In the genomic region with DNA sequence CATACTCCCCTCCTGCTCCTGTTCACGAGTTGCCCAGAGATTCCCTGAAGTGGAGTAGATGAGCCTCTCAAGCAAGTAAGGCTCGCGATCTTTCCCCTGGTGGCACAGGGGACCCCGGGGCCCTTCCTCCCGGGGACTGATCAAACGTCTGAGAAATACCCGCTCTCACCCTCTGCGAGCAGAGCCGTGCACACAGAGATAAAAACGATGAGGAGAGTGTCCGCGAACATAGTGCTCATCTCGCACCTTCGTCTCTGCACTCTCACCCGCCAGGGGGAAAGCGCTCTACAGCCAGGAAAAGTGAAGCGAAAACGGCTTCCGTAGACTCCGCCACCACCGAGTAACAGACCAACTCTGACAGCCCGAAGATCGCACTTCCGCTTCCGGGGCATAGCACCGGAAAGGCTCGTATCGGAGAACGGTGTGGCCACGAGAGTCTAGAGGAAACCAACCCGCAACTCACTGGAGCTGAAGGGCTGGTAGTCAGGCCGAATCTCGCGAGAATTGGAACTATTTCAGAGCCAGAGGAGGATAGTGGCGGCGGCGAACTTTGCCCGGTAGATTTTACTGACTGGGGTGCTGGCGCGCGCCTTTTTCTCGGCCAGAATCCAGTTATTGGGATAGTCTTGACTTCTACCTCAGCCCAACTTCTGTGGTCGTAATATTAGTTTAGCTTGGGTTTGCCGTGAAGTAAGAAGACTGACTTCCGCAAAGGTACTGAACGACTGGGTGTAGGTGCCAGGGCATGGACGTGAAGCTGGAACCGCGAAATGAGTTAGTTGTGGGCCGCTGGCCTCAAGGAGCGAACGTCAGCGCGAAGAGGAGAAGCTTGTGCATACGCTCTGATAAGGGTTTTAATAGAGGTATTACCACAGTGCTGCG, we compare ENCODE assay signal across 1 cellular context.
A peak's percentile ranks its signal among the peaks of the same experiment; 100 is the strongest.
TF ChIP-seq lines count a peak whose summit lies in the region.

A gene with protein sequence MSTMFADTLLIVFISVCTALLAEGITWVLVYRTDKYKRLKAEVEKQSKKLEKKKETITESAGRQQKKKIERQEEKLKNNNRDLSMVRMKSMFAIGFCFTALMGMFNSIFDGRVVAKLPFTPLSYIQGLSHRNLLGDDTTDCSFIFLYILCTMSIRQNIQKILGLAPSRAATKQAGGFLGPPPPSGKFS (minus strand): TSS at position 356 of the 882 bp plus-strand sequence. CDS start 117 bp downstream, at position 239.

TF ChIP-seq in HepG2, 621 proteins besides CTCF, POLR2A, EP300 and RAD21 (continued from another document and continues in another):
- TF ChIP-seq, protein P1, sequence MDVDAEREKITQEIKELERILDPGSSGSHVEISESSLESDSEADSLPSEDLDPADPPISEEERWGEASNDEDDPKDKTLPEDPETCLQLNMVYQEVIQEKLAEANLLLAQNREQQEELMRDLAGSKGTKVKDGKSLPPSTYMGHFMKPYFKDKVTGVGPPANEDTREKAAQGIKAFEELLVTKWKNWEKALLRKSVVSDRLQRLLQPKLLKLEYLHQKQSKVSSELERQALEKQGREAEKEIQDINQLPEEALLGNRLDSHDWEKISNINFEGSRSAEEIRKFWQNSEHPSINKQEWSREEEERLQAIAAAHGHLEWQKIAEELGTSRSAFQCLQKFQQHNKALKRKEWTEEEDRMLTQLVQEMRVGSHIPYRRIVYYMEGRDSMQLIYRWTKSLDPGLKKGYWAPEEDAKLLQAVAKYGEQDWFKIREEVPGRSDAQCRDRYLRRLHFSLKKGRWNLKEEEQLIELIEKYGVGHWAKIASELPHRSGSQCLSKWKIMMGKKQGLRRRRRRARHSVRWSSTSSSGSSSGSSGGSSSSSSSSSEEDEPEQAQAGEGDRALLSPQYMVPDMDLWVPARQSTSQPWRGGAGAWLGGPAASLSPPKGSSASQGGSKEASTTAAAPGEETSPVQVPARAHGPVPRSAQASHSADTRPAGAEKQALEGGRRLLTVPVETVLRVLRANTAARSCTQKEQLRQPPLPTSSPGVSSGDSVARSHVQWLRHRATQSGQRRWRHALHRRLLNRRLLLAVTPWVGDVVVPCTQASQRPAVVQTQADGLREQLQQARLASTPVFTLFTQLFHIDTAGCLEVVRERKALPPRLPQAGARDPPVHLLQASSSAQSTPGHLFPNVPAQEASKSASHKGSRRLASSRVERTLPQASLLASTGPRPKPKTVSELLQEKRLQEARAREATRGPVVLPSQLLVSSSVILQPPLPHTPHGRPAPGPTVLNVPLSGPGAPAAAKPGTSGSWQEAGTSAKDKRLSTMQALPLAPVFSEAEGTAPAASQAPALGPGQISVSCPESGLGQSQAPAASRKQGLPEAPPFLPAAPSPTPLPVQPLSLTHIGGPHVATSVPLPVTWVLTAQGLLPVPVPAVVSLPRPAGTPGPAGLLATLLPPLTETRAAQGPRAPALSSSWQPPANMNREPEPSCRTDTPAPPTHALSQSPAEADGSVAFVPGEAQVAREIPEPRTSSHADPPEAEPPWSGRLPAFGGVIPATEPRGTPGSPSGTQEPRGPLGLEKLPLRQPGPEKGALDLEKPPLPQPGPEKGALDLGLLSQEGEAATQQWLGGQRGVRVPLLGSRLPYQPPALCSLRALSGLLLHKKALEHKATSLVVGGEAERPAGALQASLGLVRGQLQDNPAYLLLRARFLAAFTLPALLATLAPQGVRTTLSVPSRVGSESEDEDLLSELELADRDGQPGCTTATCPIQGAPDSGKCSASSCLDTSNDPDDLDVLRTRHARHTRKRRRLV (CRISPR knock-in tag; IDR thresholded peaks at IDR 0.05), result no peak
- TF ChIP-seq SRSF1 (optimal IDR thresholded peaks at IDR 0.05; ENCODE audit: low read depth, low read length), result peak; percentile 68
- no peak for TF ChIP-seq PTBP1 (IDR thresholded peaks at IDR 0.05; ENCODE audit: low read depth, low read length, poor library complexity, severe bottlenecking)
- no peak for TF ChIP-seq ZFP36 (IDR thresholded peaks at IDR 0.05; ENCODE audit: borderline replicate concordance, low read depth, low read length, partially characterized antibody)
- TF ChIP-seq, protein P2, sequence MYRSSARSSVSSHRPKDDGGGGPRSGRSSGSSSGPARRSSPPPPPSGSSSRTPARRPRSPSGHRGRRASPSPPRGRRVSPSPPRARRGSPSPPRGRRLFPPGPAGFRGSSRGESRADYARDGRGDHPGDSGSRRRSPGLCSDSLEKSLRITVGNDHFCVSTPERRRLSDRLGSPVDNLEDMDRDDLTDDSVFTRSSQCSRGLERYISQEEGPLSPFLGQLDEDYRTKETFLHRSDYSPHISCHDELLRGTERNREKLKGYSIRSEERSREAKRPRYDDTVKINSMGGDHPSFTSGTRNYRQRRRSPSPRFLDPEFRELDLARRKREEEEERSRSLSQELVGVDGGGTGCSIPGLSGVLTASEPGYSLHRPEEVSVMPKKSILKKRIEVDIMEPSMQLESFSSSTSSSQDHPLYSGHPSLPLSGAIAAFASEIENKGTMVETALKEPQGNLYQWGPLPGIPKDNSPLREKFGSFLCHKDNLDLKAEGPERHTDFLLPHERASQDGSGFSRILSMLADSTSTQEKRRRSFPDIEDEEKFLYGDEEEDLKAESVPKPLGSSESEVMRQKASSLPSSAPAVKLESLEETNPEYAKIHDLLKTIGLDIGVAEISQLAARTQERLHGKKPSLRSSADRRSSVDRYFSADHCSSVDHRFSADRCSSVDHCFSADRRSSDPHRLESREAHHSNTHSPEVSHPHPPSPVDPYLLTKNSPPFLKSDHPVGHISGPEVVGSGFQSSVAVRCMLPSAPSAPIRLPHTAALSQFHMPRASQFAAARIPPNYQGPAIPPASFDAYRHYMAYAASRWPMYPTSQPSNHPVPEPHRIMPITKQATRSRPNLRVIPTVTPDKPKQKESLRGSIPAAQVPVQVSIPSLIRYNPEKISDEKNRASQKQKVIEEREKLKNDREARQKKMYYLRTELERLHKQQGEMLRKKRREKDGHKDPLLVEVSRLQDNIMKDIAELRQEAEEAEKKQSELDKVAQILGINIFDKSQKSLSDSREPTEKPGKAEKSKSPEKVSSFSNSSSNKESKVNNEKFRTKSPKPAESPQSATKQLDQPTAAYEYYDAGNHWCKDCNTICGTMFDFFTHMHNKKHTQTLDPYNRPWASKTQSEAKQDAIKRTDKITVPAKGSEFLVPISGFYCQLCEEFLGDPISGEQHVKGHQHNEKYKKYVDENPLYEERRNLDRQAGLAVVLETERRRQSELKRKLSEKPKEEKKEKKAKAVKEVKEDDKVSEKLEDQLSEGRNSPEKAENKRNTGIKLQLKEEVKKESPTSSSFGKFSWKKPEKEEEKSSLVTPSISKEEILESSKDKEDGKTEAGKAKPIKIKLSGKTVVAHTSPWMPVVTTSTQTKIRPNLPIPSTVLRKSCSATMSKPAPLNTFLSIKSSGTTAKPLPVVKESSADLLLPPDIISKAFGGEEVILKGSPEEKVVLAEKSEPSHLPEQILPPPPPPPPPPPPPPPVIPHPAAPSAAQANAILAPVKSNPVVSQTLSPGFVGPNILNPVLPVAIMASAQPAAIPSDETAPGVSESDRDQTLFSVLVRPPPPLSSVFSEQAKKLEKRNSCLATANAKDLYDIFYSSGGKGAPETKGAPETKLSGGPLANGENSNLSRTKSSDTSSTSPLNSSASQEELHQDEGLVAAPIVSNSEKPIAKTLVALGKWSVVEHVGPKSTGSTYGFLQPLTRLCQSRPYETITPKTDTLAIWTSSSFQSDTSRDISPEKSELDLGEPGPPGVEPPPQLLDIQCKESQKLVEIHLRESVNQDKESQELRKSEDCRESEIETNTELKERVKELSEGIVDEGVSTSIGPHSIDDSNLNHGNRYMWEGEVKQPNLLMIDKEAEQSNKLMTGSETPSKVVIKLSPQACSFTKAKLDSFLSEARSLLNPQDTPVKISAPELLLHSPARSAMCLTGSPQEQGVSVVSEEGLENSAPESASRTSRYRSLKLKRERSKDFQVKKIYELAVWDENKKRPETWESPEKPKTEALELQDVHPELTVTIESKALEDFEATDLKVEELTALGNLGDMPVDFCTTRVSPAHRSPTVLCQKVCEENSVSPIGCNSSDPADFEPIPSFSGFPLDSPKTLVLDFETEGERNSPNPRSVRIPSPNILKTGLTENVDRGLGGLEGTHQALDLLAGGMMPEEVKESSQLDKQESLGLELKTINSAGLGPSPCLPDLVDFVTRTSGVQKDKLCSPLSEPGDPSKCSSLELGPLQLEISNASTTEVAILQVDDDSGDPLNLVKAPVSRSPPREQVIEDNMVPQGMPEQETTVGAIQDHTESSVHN (CRISPR knock-in tag; IDR thresholded peaks at IDR 0.05), result no peak
- TF ChIP-seq ZNF761 (CRISPR knock-in tag; conservative IDR thresholded peaks at IDR 0.05), result no peak; the same call in 1 of the 2 replicates
- peak; percentile 89 for TF ChIP-seq KDM5A (IDR thresholded peaks at IDR 0.05; ENCODE audit: borderline replicate concordance, low read length)
- TF ChIP-seq, protein P3, sequence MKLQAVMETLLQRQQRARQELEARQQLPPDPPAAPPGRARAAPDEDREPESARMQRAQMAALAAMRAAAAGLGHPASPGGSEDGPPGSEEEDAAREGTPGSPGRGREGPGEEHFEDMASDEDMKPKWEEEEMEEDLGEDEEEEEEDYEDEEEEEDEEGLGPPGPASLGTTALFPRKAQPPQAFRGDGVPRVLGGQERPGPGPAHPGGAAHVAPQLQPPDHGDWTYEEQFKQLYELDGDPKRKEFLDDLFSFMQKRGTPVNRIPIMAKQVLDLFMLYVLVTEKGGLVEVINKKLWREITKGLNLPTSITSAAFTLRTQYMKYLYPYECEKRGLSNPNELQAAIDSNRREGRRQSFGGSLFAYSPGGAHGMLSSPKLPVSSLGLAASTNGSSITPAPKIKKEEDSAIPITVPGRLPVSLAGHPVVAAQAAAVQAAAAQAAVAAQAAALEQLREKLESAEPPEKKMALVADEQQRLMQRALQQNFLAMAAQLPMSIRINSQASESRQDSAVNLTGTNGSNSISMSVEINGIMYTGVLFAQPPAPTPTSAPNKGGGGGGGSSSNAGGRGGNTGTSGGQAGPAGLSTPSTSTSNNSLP (IDR thresholded peaks at IDR 0.05; ENCODE audit: low read depth, low read length), result no peak
- no peak for TF ChIP-seq ATM (IDR thresholded peaks at IDR 0.05; ENCODE audit: borderline replicate concordance)
- peak; percentile 20; the same call in 1 of the 2 replicates for TF ChIP-seq STAT5B (CRISPR knock-in tag; IDR thresholded peaks at IDR 0.05)
- TF ChIP-seq XRCC5 (optimal IDR thresholded peaks at IDR 0.05; ENCODE audit: low read length), result peak; percentile 21
- TF ChIP-seq, protein P4, sequence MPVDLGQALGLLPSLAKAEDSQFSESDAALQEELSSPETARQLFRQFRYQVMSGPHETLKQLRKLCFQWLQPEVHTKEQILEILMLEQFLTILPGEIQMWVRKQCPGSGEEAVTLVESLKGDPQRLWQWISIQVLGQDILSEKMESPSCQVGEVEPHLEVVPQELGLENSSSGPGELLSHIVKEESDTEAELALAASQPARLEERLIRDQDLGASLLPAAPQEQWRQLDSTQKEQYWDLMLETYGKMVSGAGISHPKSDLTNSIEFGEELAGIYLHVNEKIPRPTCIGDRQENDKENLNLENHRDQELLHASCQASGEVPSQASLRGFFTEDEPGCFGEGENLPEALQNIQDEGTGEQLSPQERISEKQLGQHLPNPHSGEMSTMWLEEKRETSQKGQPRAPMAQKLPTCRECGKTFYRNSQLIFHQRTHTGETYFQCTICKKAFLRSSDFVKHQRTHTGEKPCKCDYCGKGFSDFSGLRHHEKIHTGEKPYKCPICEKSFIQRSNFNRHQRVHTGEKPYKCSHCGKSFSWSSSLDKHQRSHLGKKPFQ (CRISPR knock-in tag; IDR thresholded peaks at IDR 0.05; ENCODE audit: insufficient replicate concordance), result no peak
- TF ChIP-seq, protein P5, sequence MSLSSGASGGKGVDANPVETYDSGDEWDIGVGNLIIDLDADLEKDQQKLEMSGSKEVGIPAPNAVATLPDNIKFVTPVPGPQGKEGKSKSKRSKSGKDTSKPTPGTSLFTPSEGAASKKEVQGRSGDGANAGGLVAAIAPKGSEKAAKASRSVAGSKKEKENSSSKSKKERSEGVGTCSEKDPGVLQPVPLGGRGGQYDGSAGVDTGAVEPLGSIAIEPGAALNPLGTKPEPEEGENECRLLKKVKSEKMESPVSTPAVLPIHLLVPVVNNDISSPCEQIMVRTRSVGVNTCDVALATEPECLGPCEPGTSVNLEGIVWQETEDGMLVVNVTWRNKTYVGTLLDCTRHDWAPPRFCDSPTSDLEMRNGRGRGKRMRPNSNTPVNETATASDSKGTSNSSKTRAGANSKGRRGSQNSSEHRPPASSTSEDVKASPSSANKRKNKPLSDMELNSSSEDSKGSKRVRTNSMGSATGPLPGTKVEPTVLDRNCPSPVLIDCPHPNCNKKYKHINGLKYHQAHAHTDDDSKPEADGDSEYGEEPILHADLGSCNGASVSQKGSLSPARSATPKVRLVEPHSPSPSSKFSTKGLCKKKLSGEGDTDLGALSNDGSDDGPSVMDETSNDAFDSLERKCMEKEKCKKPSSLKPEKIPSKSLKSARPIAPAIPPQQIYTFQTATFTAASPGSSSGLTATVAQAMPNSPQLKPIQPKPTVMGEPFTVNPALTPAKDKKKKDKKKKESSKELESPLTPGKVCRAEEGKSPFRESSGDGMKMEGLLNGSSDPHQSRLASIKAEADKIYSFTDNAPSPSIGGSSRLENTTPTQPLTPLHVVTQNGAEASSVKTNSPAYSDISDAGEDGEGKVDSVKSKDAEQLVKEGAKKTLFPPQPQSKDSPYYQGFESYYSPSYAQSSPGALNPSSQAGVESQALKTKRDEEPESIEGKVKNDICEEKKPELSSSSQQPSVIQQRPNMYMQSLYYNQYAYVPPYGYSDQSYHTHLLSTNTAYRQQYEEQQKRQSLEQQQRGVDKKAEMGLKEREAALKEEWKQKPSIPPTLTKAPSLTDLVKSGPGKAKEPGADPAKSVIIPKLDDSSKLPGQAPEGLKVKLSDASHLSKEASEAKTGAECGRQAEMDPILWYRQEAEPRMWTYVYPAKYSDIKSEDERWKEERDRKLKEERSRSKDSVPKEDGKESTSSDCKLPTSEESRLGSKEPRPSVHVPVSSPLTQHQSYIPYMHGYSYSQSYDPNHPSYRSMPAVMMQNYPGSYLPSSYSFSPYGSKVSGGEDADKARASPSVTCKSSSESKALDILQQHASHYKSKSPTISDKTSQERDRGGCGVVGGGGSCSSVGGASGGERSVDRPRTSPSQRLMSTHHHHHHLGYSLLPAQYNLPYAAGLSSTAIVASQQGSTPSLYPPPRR (CRISPR knock-in tag; IDR thresholded peaks at IDR 0.05; ENCODE audit: borderline replicate concordance), result 0 out of 2 replicates have a peak, but pooled peaks have one; percentile 9
- TF ChIP-seq TAF15 (IDR thresholded peaks at IDR 0.05; ENCODE audit: low read depth, low read length, poor library complexity, severe bottlenecking), result no peak
- peak; percentile 99 for TF ChIP-seq KMT2B (CRISPR knock-in tag; IDR thresholded peaks at IDR 0.05)
- TF ChIP-seq, protein P6, sequence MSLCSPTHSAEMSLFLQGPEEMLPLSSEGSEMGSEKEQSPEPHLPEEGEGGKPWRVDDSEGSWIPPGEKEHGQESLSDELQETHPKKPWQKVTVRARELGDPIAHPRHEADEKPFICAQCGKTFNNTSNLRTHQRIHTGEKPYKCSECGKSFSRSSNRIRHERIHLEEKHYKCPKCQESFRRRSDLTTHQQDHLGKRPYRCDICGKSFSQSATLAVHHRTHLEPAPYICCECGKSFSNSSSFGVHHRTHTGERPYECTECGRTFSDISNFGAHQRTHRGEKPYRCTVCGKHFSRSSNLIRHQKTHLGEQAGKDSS (CRISPR knock-in tag; IDR thresholded peaks at IDR 0.05; ENCODE audit: borderline replicate concordance, low read depth), result peak; percentile 66
- TF ChIP-seq TARDBP (CRISPR knock-in tag; IDR thresholded peaks at IDR 0.05), result peak; percentile 68; the same call in 1 of the 2 replicates
- no peak for TF ChIP-seq ZNF235 (CRISPR knock-in tag; IDR thresholded peaks at IDR 0.05; ENCODE audit: borderline replicate concordance)
- TF ChIP-seq, protein P7, sequence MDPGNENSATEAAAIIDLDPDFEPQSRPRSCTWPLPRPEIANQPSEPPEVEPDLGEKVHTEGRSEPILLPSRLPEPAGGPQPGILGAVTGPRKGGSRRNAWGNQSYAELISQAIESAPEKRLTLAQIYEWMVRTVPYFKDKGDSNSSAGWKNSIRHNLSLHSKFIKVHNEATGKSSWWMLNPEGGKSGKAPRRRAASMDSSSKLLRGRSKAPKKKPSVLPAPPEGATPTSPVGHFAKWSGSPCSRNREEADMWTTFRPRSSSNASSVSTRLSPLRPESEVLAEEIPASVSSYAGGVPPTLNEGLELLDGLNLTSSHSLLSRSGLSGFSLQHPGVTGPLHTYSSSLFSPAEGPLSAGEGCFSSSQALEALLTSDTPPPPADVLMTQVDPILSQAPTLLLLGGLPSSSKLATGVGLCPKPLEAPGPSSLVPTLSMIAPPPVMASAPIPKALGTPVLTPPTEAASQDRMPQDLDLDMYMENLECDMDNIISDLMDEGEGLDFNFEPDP (CRISPR knock-in tag; conservative IDR thresholded peaks at IDR 0.05), result 0 out of 2 replicates have a peak, but pooled peaks have one; percentile 83
